In genomic region chrX:103063918-103064434, GRCh38 we compare ENCODE assay signal across 8 cellular contexts. TPM values are rescaled to one million over a fixed set of nuclear protein-coding genes. Genes with fewer than 3 reads are reported as not detected.
A peak's percentile ranks its signal among the peaks of the same experiment; 100 is the strongest.
DNase-seq lines count a peak whose midpoint lies in the region; ATAC-seq and TF ChIP-seq lines count a peak whose summit lies in the region.

BEX1 (minus strand) TSS chrX:103064171; CDS start chrX:103063274, 897 bp downstream.

- no peak within 1 kb of the TSS for H3K18ac ChIP-seq in IMR-90 (ENCODE audit: low read depth, low read length)

- intact Hi-C loops in IMR-90 (cut with micrococcal nuclease) = no loop called here

- no peak for TF ChIP-seq POLR2A in IMR-90 (IDR thresholded peaks at IDR 0.05; ENCODE audit: low read depth, low read length)

- no peak within 1 kb of the TSS; the same call in 1 of the 2 replicates for H3K4me2 ChIP-seq in IMR-90 (ENCODE audit: low read depth, low read length)

- ATAC-seq in IMR-90 (ENCODE audit: low read depth) (no peak), RWPE2 (ENCODE audit: low read depth) (peak; percentile 87), HG03521 (IDR thresholded peaks at IDR 0.05; ENCODE audit: unreplicated experiment) (no peak), GM21515 (IDR thresholded peaks at IDR 0.05; ENCODE audit: unreplicated experiment) (no peak)

- H3K36me3 Mint-ChIP-seq in endodermal cell (ENCODE audit: low read depth) (peaks cover 9% of the 10 kb centered on the region), nephron (ENCODE audit: low read depth) (peaks cover 4% of the 10 kb centered on the region)

- H3K27ac ChIP-seq in IMR-90 (ENCODE audit: insufficient read depth, low read length) (no peak within 1 kb of the TSS), RWPE2 (ENCODE audit: poor library complexity, severe bottlenecking) (no peak within 1 kb of the TSS), endodermal cell (ENCODE audit: low read depth, low read length) (peak within 1 kb of the TSS; percentile 79)

- H3K14ac ChIP-seq in IMR-90 (replicated peaks; ENCODE audit: low read depth, low read length) = no peak within 1 kb of the TSS

- no peak within 1 kb of the TSS for H2AK5ac ChIP-seq in IMR-90 (ENCODE audit: low read depth, low read length)

- no peak within 1 kb of the TSS for H3K56ac ChIP-seq in IMR-90 (ENCODE audit: extremely low read depth, insufficient read depth, low read length)

- H3K4me1 Mint-ChIP-seq in endodermal cell (peaks cover 2% of the 10 kb centered on the region), nephron (peaks cover 6% of the 10 kb centered on the region)

- DNase-seq in AG09309 (ENCODE audit: low read depth) (no peak), IMR-90 (no peak), RWPE2 (ENCODE audit: low spot score) (peak; percentile 61), endodermal cell (peak; percentile 86), cortex of kidney (lab: John Stamatoyannopoulos, UW) (no peak)

- BruUV-seq in IMR-90 (replicated peaks; lab: Mats Ljungman, UMichigan) = no TSS peak

- H3K9me1 ChIP-seq in IMR-90 (ENCODE audit: insufficient read depth, low read length) = no peaks in the 10 kb centered on the region

- no peak within 1 kb of the TSS for H4K8ac ChIP-seq in IMR-90 (ENCODE audit: low read depth in 2 of 2, low read length in 2 of 2)

- no peaks in the 10 kb centered on the region for H3K4me1 ChIP-seq in IMR-90 (ENCODE audit: control insufficient read depth, insufficient read depth, low read length)
- H3K4me1 ChIP-seq in RWPE2 (ENCODE audit: insufficient read depth, poor library complexity, severe bottlenecking) = no peaks in the 10 kb centered on the region
- H3K4me1 ChIP-seq in endodermal cell (ENCODE audit: control insufficient read depth, insufficient read depth, low read length) = peaks cover 2% of the 10 kb centered on the region

- no peak within 1 kb of the TSS for H4K5ac ChIP-seq in IMR-90 (ENCODE audit: low read depth, low read length)

- H2BK5ac ChIP-seq in IMR-90 (ENCODE audit: low read depth, low read length, poor library complexity, severe bottlenecking) = no peak within 1 kb of the TSS

- no peak within 1 kb of the TSS for H3K23ac ChIP-seq in IMR-90 (ENCODE audit: low read depth, low read length)

- no peak within 1 kb of the TSS for H4K91ac ChIP-seq in IMR-90 (ENCODE audit: insufficient read depth, low read depth, low read length)

- no peak within 1 kb of the TSS for H2AFZ ChIP-seq in IMR-90 (replicated peaks; ENCODE audit: low read length, poor library complexity)

- no peaks in the 10 kb centered on the region for H3K9me3 ChIP-seq in IMR-90 (ENCODE audit: control insufficient read depth, insufficient read depth, low read length)
- no peaks in the 10 kb centered on the region for H3K9me3 ChIP-seq in RWPE2 (ENCODE audit: severe bottlenecking)
- H3K9me3 ChIP-seq in endodermal cell (ENCODE audit: control insufficient read depth, low read length) = no peaks in the 10 kb centered on the region

- H3K4ac ChIP-seq in IMR-90 (ENCODE audit: low read depth, low read length) = no peak within 1 kb of the TSS

- no peak within 1 kb of the TSS for H2BK15ac ChIP-seq in IMR-90 (ENCODE audit: low read depth, low read length)

- H3K27me3 ChIP-seq in IMR-90 (ENCODE audit: control insufficient read depth, insufficient read depth, low read length) (no peaks in the 10 kb centered on the region; the same call in 1 of the 2 replicates), RWPE2 (ENCODE audit: insufficient read depth, poor library complexity, severe bottlenecking) (no peaks in the 10 kb centered on the region), endodermal cell (ENCODE audit: control insufficient read depth, insufficient read depth, low read length, poor library complexity, severe bottlenecking) (no peaks in the 10 kb centered on the region)

- H2BK120ac ChIP-seq in IMR-90 (ENCODE audit: low read depth, low read length) = no peak within 1 kb of the TSS

- H2AK9ac ChIP-seq in IMR-90 (replicated peaks; ENCODE audit: low read depth, low read length, poor library complexity) = no peak within 1 kb of the TSS

- no peaks in the 10 kb centered on the region for H3K79me1 ChIP-seq in IMR-90 (ENCODE audit: low read depth in 1 of 2, low read length in 2 of 2)

- H3K9me3 Mint-ChIP-seq in endodermal cell (peaks cover 30% of the 10 kb centered on the region), nephron (peaks cover 10% of the 10 kb centered on the region)

- no peak within 1 kb of the TSS for H3K9ac ChIP-seq in IMR-90 (ENCODE audit: low read depth, low read length)
- peak within 1 kb of the TSS; percentile 67 for H3K9ac ChIP-seq in endodermal cell (ENCODE audit: extremely low read depth, low read length, poor library complexity, severe bottlenecking)

- POLR2A ChIA-PET in IMR-90 (lab: Charles Lee; ENCODE audit: unreplicated experiment) = no interaction called here

- H3K4me3 ChIP-seq in AG09309 (ENCODE audit: control insufficient read depth, low read depth, low read length) (peak within 1 kb of the TSS; percentile 45), IMR-90 (ENCODE audit: insufficient read depth, low read depth, low read length) (no peak within 1 kb of the TSS), RWPE2 (ENCODE audit: severe bottlenecking) (peak within 1 kb of the TSS; percentile 29), endodermal cell (ENCODE audit: low read length) (peak within 1 kb of the TSS; percentile 69)

- WGBS in IMR-90 (ENCODE audit: extremely low coverage in 2 of 2, insufficient read length in 1 of 2), 2 experiments = 39% methylated on average over 17 of the region's 39 CpGs; no CpG with 5 or more reads in 1 of the 2 experiments
- 3% methylated on average over 38 of the region's 39 CpGs; no CpG with 5 or more reads in 1 of the 2 experiments for WGBS in endodermal cell (ENCODE audit: insufficient coverage in 1 of 2, insufficient read length in 1 of 2), 2 experiments

- H3K27ac Mint-ChIP-seq in endodermal cell (peak within 1 kb of the TSS; percentile 85), nephron (peak within 1 kb of the TSS in 1 of 3 experiments; percentile 6)

- TF ChIP-seq CTCF in AG09309 (IDR thresholded peaks at IDR 0.05; ENCODE audit: control insufficient read depth, insufficient read depth, low read depth, low read length, missing control alignments) (no peak), IMR-90 (conservative IDR thresholded peaks at IDR 0.05; ENCODE audit: low read depth, low read length) (no peak), RWPE2 (IDR thresholded peaks at IDR 0.05; ENCODE audit: poor library complexity, severe bottlenecking) (no peak), endodermal cell (conservative IDR thresholded peaks at IDR 0.05) (no peak), nephron (IDR thresholded peaks at IDR 0.05; ENCODE audit: unreplicated experiment in 3 of 3) (no peak)

- H3K27me3 Mint-ChIP-seq in endodermal cell (ENCODE audit: insufficient read depth) (no peaks in the 10 kb centered on the region), nephron (ENCODE audit: low read depth) (no peaks in the 10 kb centered on the region)

- H3K36me3 ChIP-seq in IMR-90 (ENCODE audit: control insufficient read depth, insufficient read depth, low read length) = no peaks in the 10 kb centered on the region
- no peaks in the 10 kb centered on the region for H3K36me3 ChIP-seq in RWPE2 (ENCODE audit: low read depth)
- no peaks in the 10 kb centered on the region for H3K36me3 ChIP-seq in endodermal cell (ENCODE audit: control insufficient read depth, insufficient read depth, low read length)

- dilution Hi-C loops in IMR-90 (cut with HindIII; ENCODE audit: low sequenced_read_pairs, unreplicated experiment) = no loop called here

- H4K20me1 ChIP-seq in IMR-90 (ENCODE audit: insufficient read depth, low read length) = no peaks in the 10 kb centered on the region

- CTCF ChIA-PET in IMR-90 (lab: Yijun Ruan, JAX) = no interaction called here

- in situ Hi-C loops in IMR-90 (cut with MboI; ENCODE audit: low sequenced_read_pairs) = no loop called here

- TF ChIP-seq RAD21 in IMR-90 (IDR thresholded peaks at IDR 0.05; ENCODE audit: low read length) = no peak

- H2BK20ac ChIP-seq in IMR-90 (ENCODE audit: low read depth, low read length) = no peak within 1 kb of the TSS

- H3K4me3 Mint-ChIP-seq in endodermal cell (peak within 1 kb of the TSS; percentile 66), nephron (peak within 1 kb of the TSS; percentile 74 to 79 (median 75))

TF ChIP-seq in IMR-90, 13 proteins besides CTCF, POLR2A, EP300 and RAD21:
- peak; percentile 45 for TF ChIP-seq USF2 (IDR thresholded peaks at IDR 0.05; ENCODE audit: low read depth, low read length)
- TF ChIP-seq BHLHE40 (IDR thresholded peaks at IDR 0.05; ENCODE audit: low read depth, low read length) = no peak
- TF ChIP-seq NFE2L2 (IDR thresholded peaks at IDR 0.05; ENCODE audit: low read depth, low read length) = no peak
- no peak for TF ChIP-seq MXI1 (IDR thresholded peaks at IDR 0.05; ENCODE audit: borderline replicate concordance, low read depth, low read length)

RNA-seq across cellular contexts. Expression of gene BEX1, which starts in this region (rescaled TPM):
- 0.18 TPM in 1 of 2 replicates, not detected in the other for total RNA-seq in IMR-90 (2012; rRNA removed)
- 0.27 and 0.49 TPM in 2 replicates for polyA plus RNA-seq in IMR-90 (2012; rRNA removed)
- polyA plus RNA-seq in IMR-90 (2012; cell fraction: cytosol; rRNA removed) = 0.09 and 0.50 TPM in 2 replicates
- polyA plus RNA-seq in IMR-90 (2012; cell fraction: nucleus; rRNA removed; ENCODE audit: low replicate concordance) = 0.14 TPM in 1 of 2 replicates, not detected in the other
- 100 to 1,000 TPM in 1 of 2 donors, 10 to 100 TPM in 1; 83.6 to 144 TPM for total RNA-seq in endodermal cell
- polyA plus RNA-seq in endodermal cell (2013, experiment 1 of 2) = 125 TPM
- polyA plus RNA-seq in endodermal cell (2013, experiment 2 of 2) = 131 TPM

Comparison
In these comparisons a context has a peak if more than half of its experiments do, and no peak if none do; other contexts are left out.
1. RNA of gene BEX1 (total RNA-seq): 83.6 to 144 TPM in endodermal cell; 0.18 TPM in IMR-90; every median in the first group is over 10 times any median in the second.
2. DNase-seq: peak in RWPE2 (single experiment) and endodermal cell (single experiment); none in AG09309 (single experiment), IMR-90 (single experiment) and cortex of kidney (single experiment).